8 cellular contexts compared by ENCODE assay signal in the genomic region with DNA sequence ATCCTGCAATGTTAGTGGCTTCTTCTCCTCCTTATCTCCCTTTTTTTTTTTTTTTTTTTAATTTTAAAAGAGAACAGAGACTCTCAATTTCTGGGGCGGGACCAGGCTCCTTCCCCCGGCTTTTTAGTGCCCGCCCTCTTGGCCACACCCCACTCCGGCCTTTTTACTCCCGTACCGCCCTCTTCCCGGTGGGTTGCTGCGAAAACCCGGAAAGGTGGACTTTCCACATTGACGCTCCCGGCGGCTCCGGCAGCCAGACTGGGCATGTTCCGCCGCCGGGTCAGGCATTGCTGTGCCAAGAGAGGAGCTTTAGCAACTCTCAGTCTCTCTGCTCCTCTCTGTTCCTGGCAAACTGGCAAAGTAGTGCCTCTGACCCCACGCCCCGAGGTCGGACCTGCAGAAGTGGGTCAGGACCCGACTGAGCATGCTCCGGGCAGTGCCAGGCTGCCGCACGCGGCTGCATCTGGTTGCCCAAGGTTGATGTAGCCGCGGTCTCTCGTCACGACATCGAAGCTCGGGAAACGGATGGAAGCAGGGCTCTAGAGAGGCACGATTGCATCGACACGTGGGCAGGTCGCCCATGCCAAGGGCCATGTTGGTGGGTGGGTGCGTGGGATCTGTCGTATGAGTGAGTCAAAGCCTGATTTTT. TPM values are rescaled to one million over a fixed set of nuclear protein-coding genes. Genes with fewer than 3 reads are reported as not detected.
DNase-seq lines count a peak whose midpoint lies in the region; ATAC-seq and TF ChIP-seq lines count a peak whose summit lies in the region.

No MANE protein-coding gene starts in this region.

- peak; percentile 77 for ATAC-seq in GM21528 (IDR thresholded peaks at IDR 0.05; ENCODE audit: low FRiP score, unreplicated experiment)

- BruUV-seq in PC-9 (replicated peaks; lab: Mats Ljungman, UMichigan): no TSS peak

- TF ChIP-seq CTCF in PC-9 (conservative IDR thresholded peaks at IDR 0.05): no peak
- peak in 2 of 6 experiments; percentile 14 to 18 for TF ChIP-seq CTCF in esophagus squamous epithelium (IDR thresholded peaks at IDR 0.05)

- peak; percentile 94 for DNase-seq in D341Med (ENCODE audit: low spot score)
- peak; percentile 63 to 92 for DNase-seq in PC-9
- peak; percentile 76 for DNase-seq in activated T-helper 1 cell treated with Interleukin-2 at 50 U/mL for 16 hours (ENCODE audit: low read depth)
- DNase-seq in esophagus squamous epithelium (lab: John Stamatoyannopoulos, UW): peak; percentile 42
- DNase-seq in stimulated activated CD8-positive, alpha-beta memory T cell treated with anti-CD3 and anti-CD28 coated beads, Interleukin-4, amount 100 ng/mL, for 24 hours (ENCODE audit: low read depth): peak; percentile 83

- no peaks in the 10 kb centered on the region for H4K20me1 ChIP-seq in PC-9 (ENCODE audit: insufficient read depth)

- POLR2A ChIA-PET in PC-9 (lab: Charles Lee; ENCODE audit: unreplicated experiment): no interaction called here

- H3K4me1 ChIP-seq in HUES64 (ENCODE audit: insufficient read depth, low read length) (no peaks in the 10 kb centered on the region; the same call in 1 of the 2 replicates), PC-9 (replicated peaks; ENCODE audit: insufficient read depth) (no peaks in the 10 kb centered on the region), esophagus squamous epithelium (peaks cover 3 to 15% (median 5%) of the 10 kb centered on the region in 3 donors), mucosa of stomach (ENCODE audit: control insufficient read depth, insufficient read depth, low read length) (peaks cover 8% of the 10 kb centered on the region)

- H3K36me3 ChIP-seq in HUES64 (ENCODE audit: insufficient read depth, low read length): no peaks in the 10 kb centered on the region
- H3K36me3 ChIP-seq in PC-9 (ENCODE audit: low read depth): no peaks in the 10 kb centered on the region
- no peaks in the 10 kb centered on the region for H3K36me3 ChIP-seq in esophagus squamous epithelium
- no peaks in the 10 kb centered on the region for H3K36me3 ChIP-seq in mucosa of stomach (ENCODE audit: control insufficient read depth, insufficient read depth, low read length)

- H3K27ac ChIP-seq in HUES64 (ENCODE audit: low read depth, low read length) (no peak overlapping the region), PC-9 (peak overlapping the region; percentile 50; the same call in 1 of the 2 replicates), esophagus squamous epithelium (peak overlapping the region; percentile 73 to 91 (median 88))

- H3K79me2 ChIP-seq in PC-9 (ENCODE audit: low read depth): no peaks in the 10 kb centered on the region

- peak overlapping the region; percentile 97 for H2AFZ ChIP-seq in PC-9

- H3K9me3 ChIP-seq in HUES64 (ENCODE audit: insufficient read depth, low read depth, low read length): no peaks in the 10 kb centered on the region; the same call in 1 of the 2 replicates
- H3K9me3 ChIP-seq in PC-9 (ENCODE audit: insufficient read depth, low read depth): peaks cover 6% of the 10 kb centered on the region; the same call in 1 of the 2 replicates
- H3K9me3 ChIP-seq in esophagus squamous epithelium: no peaks in the 10 kb centered on the region
- no peaks in the 10 kb centered on the region for H3K9me3 ChIP-seq in mucosa of stomach (ENCODE audit: control insufficient read depth, low read length)

- H3K9ac ChIP-seq in HUES64 (ENCODE audit: low read depth, low read length) (0 out of 2 replicates have a peak overlapping the region, but pooled peaks have one; percentile 74), mucosa of stomach (ENCODE audit: low read length) (peak overlapping the region; percentile 3)

- H3K4me2 ChIP-seq in PC-9: peak overlapping the region; percentile 90

- intact Hi-C loops in PC-9 (cut with micrococcal nuclease; ENCODE audit: unreplicated experiment) (loop anchor here (2.0 to 5.0 kb wide), 3 partner anchors 85 to 415 kb away; partner anchors contain the start of gene NEK1), esophagus squamous epithelium (cut with DNase I) (loop anchor here (10.0 kb wide), 1 partner anchor 413 kb away; the partner anchor contains the start of gene NEK1)

- CTCF ChIA-PET in PC-9 (lab: Charles Lee): no interaction called here

- peak in 1 of 4 donors; percentile 37 for TF ChIP-seq POLR2A in esophagus squamous epithelium (IDR thresholded peaks at IDR 0.05)

- WGBS in HUES64: 7% methylated on average over 37 of the region's 37 CpGs
- 7% methylated on average over 19 to 24 of the region's 37 CpGs for WGBS in esophagus squamous epithelium, 2 donors

- H3F3A ChIP-seq in PC-9 (ENCODE audit: insufficient read depth, low read depth): 0 out of 2 replicates have a peak, but pooled peaks cover 3% of the 10 kb centered on the region

- no peaks in the 10 kb centered on the region for H3K9me2 ChIP-seq in PC-9 (ENCODE audit: insufficient read depth)

- H3K4me3 ChIP-seq in HUES64 (ENCODE audit: low read length): peak overlapping the region; percentile 73
- peak overlapping the region; percentile 75; the same call in 1 of the 2 replicates for H3K4me3 ChIP-seq in PC-9
- H3K4me3 ChIP-seq in esophagus squamous epithelium: peak overlapping the region; percentile 77 to 90 (median 82)
- H3K4me3 ChIP-seq in mucosa of stomach (ENCODE audit: low read length): peak overlapping the region; percentile 21

- H3K27me3 ChIP-seq in HUES64 (ENCODE audit: insufficient read depth, low read length) (peaks cover 60% of the 10 kb centered on the region), PC-9 (ENCODE audit: insufficient read depth, low read depth) (no peaks in the 10 kb centered on the region), esophagus squamous epithelium (peaks cover 0 to 38% (median 0%) of the 10 kb centered on the region in 4 donors), mucosa of stomach (ENCODE audit: control insufficient read depth, insufficient read depth, low read length) (peaks cover 18% of the 10 kb centered on the region)

RNA-seq across cellular contexts. Expression of gene MFAP3L, which starts 1.1 kb away (rescaled TPM):
- polyA plus RNA-seq in HUES64 (2013, experiment 1 of 2): 4.7 TPM
- 4.8 TPM for polyA plus RNA-seq in HUES64 (2013, experiment 2 of 2)
- total RNA-seq in PC-9 (2021): 6.2 and 6.9 TPM in 2 replicates
- 1 to 10 TPM in 3 of 4 donors, under 1 TPM in 1; 0.23 to 1.8 (median 1.1) TPM for total RNA-seq in esophagus squamous epithelium

Comparison
In these comparisons a context has a peak if more than half of its experiments do, and no peak if none do; other contexts are left out.
1. DNase-seq: peak in every context shown above with its lines; median percentile 94 in D341Med; 83 in stimulated activated CD8-positive, alpha-beta memory T cell treated with anti-CD3 and anti-CD28 coated beads, Interleukin-4, amount 100 ng/mL, for 24 hours; 78 in PC-9; 76 in activated T-helper 1 cell treated with Interleukin-2 at 50 U/mL for 16 hours; 42 in esophagus squamous epithelium.
2. H3K4me3 ChIP-seq: peak in every context shown above with its lines; median percentile 82 in esophagus squamous epithelium; 75 in PC-9; 73 in HUES64; 21 in mucosa of stomach.